Comparison of ENCODE assay signal across 13 cellular contexts in genomic region chr14:94373708-94374107, GRCh38. TPM values are rescaled to one million over a fixed set of nuclear protein-coding genes. Genes with fewer than 3 reads are reported as not detected.
DNase-seq lines count a peak whose midpoint lies in the region; ATAC-seq and FAIRE-seq lines count a peak whose summit lies in the region.
"Had no signal": no experiment of that assay in that cellular context is flagged by ENCODE, and none has a peak within 500 bp of the region (broad histone marks: within the 10 kb centered on the region; RNA-seq: fewer than 3 reads in every experiment).

No MANE protein-coding gene starts in this region.

- ATAC-seq in esophagus mucosa, result peak; percentile 70
- ATAC-seq in right cardiac atrium, result no peak
- no peak for ATAC-seq in GM21526 (IDR thresholded peaks at IDR 0.05; ENCODE audit: low FRiP score, unreplicated experiment)
- ATAC-seq: WTC11 had no signal

- DNase-seq in Daoy (ENCODE audit: low read depth), result peak; percentile 98
- peak; percentile 94 for DNase-seq in RCC 7860 (ENCODE audit: low spot score)
- peak; percentile 98 for DNase-seq in renal cortical epithelial cell (ENCODE audit: low read depth)
- DNase-seq in right cardiac atrium, result no peak
- DNase-seq in NCI-H1092 treated with DMSO at 0.1 percent for 48 hours (lab: John Stamatoyannopoulos, UW), result no peak
- no peak for DNase-seq in stimulated activated CD4-positive, alpha-beta T cell treated with anti-CD3 and anti-CD28 coated beads, Interleukin-4, amount 100 ng/mL, for 1 hour
- DNase-seq: DMS153, NCI-H1436, OCI-M1 had no signal

- no peak overlapping the region for H3K4me3 ChIP-seq in right cardiac atrium (ENCODE audit: low read length)

- WGBS in right cardiac atrium, result 75% methylated on average over 8 of the region's 8 CpGs

- FAIRE-seq in RCC 7860 (lab: Jason Lieb, UNC), result peak; percentile 89

- intact Hi-C loops in right cardiac atrium (cut with DNase I), result no loop called here

- no peaks in the 10 kb centered on the region for H3K9me3 ChIP-seq in right cardiac atrium (ENCODE audit: control insufficient read depth, low read length)

- H3K4me1 ChIP-seq in right cardiac atrium (ENCODE audit: control insufficient read depth, insufficient read depth, low read length), result no peaks in the 10 kb centered on the region

- H3K27me3 ChIP-seq in right cardiac atrium (ENCODE audit: control insufficient read depth, insufficient read depth), result no peaks in the 10 kb centered on the region

- H3K27ac ChIP-seq in right cardiac atrium (ENCODE audit: low read length), result no peak overlapping the region

RNA-seq across cellular contexts. Expression of gene SERPINA2, which starts 7.2 kb away (rescaled TPM):
- total RNA-seq in Daoy (2014; rRNA removed; shearing (Covaris generic)), result not detected in 2 replicates
- not detected for total RNA-seq in esophagus mucosa
- 0.10 TPM in 1 of 2 replicates, not detected in the other for total RNA-seq in renal cortical epithelial cell
- not detected for total RNA-seq in right cardiac atrium
- not detected for polyA plus RNA-seq in right cardiac atrium
- total RNA-seq: pulmonary artery endothelial cell, WTC11 had no signal

RNA-seq across cellular contexts. Expression of gene SERPINA1, which starts 14.7 kb away (rescaled TPM):
- total RNA-seq in Daoy (2014; rRNA removed; shearing (Covaris generic)), result 26.1 and 30.8 TPM in 2 replicates
- total RNA-seq in esophagus mucosa (4.3 TPM), renal cortical epithelial cell (32.1 and 137 TPM in 2 replicates), right cardiac atrium (10 to 100 TPM in 1 of 4 donors, 1 to 10 TPM in 3; 3.1 to 10.3 (median 8.4) TPM)
- polyA plus RNA-seq in right cardiac atrium, result 2.0 TPM
- total RNA-seq: pulmonary artery endothelial cell had no signal

RNA-seq across cellular contexts. Expression of gene SERPINA6, which starts 50.6 kb away (rescaled TPM):
- total RNA-seq in Daoy (2014; rRNA removed; shearing (Covaris generic)), result 0.91 and 4.1 TPM in 2 replicates
- total RNA-seq in esophagus mucosa (not detected), renal cortical epithelial cell (0.35 and 0.65 TPM in 2 replicates), right cardiac atrium (not detected)
- not detected for polyA plus RNA-seq in right cardiac atrium
- total RNA-seq: pulmonary artery endothelial cell had no signal

Comparison
In these comparisons a context has a peak if more than half of its experiments do, and no peak if none do; other contexts are left out.
1. DNase-seq: peak in Daoy (single experiment), RCC 7860 (single experiment) and renal cortical epithelial cell (single experiment); none in right cardiac atrium (0 of 3), NCI-H1092 treated with DMSO at 0.1 percent for 48 hours (single experiment) and stimulated activated CD4-positive, alpha-beta T cell treated with anti-CD3 and anti-CD28 coated beads, Interleukin-4, amount 100 ng/mL, for 1 hour (single experiment).